Comparison of ENCODE assay signal across 8 cellular contexts in genomic region chr10:131980757-131981428, GRCh38. TPM values are rescaled to one million over a fixed set of nuclear protein-coding genes. Genes with fewer than 3 reads are reported as not detected.
DNase-seq lines count a peak whose midpoint lies in the region; ATAC-seq and TF ChIP-seq lines count a peak whose summit lies in the region.

No MANE protein-coding gene starts in this region.

- no peak for ATAC-seq in T-cell (replicated peaks in 1 of 4)
- ATAC-seq in GM18870 (IDR thresholded peaks at IDR 0.05; ENCODE audit: unreplicated experiment): no peak
- ATAC-seq in GM19397 (IDR thresholded peaks at IDR 0.05; ENCODE audit: unreplicated experiment): no peak
- no peak for ATAC-seq in GM21423 (IDR thresholded peaks at IDR 0.05; ENCODE audit: unreplicated experiment)

- H2AFZ ChIP-seq in parathyroid adenoma: peak overlapping the region; percentile 87

- DNase-seq in H7 (peak; percentile 90), T-cell (no peak), fibroblast of villous mesenchyme (ENCODE audit: low read depth) (peak; percentile 19), GM19240 (ENCODE audit: insufficient read length, low spot score) (no peak)

- H3K27me3 ChIP-seq in H7 (ENCODE audit: control insufficient read depth, insufficient read depth, low read length) (peaks cover 15% of the 10 kb centered on the region), parathyroid adenoma (ENCODE audit: control insufficient read depth, insufficient read depth, low read length) (no peaks in the 10 kb centered on the region)

- H3K27ac Mint-ChIP-seq in T-cell: peak overlapping the region; percentile 41 to 75

- H3K27me3 Mint-ChIP-seq in T-cell: no peaks in the 10 kb centered on the region

- no peaks in the 10 kb centered on the region for H3K9me3 ChIP-seq in parathyroid adenoma (ENCODE audit: control insufficient read depth, low read length)

- no peaks in the 10 kb centered on the region for H3K36me3 ChIP-seq in H7 (replicated peaks; ENCODE audit: control insufficient read depth, insufficient read depth, low read length)
- no peaks in the 10 kb centered on the region for H3K36me3 ChIP-seq in parathyroid adenoma (ENCODE audit: control insufficient read depth, insufficient read depth, low read length)

- peak; percentile 16 for TF ChIP-seq CTCF in fibroblast of villous mesenchyme (IDR thresholded peaks at IDR 0.05; ENCODE audit: insufficient read depth, low read depth, low read length)
- TF ChIP-seq CTCF in parathyroid adenoma (IDR thresholded peaks at IDR 0.05): no peak

- H3K9ac ChIP-seq in parathyroid adenoma: peak overlapping the region; percentile 4

- no peaks in the 10 kb centered on the region for H3K79me2 ChIP-seq in parathyroid adenoma

- H3K4me1 Mint-ChIP-seq in T-cell: peaks cover 43 to 50% (median 48%) of the 10 kb centered on the region in 3 donors

- H3K27ac ChIP-seq in parathyroid adenoma: no peak overlapping the region

- no peaks in the 10 kb centered on the region for H3K9me3 Mint-ChIP-seq in T-cell

- peak overlapping the region; percentile 87 for H3K4me2 ChIP-seq in parathyroid adenoma (ENCODE audit: low read length)

- H3K4me3 ChIP-seq in H7 (ENCODE audit: insufficient read depth, low read depth, low read length): peak overlapping the region; percentile 82
- H3K4me3 ChIP-seq in fibroblast of villous mesenchyme (ENCODE audit: low read depth, low read length): peak overlapping the region; percentile 86
- peak overlapping the region; percentile 82 for H3K4me3 ChIP-seq in parathyroid adenoma (ENCODE audit: low read depth, low read length)

- peaks cover 8% of the 10 kb centered on the region for H3K36me3 Mint-ChIP-seq in T-cell

- CTCF ChIA-PET in T-cell (lab: Charles Lee): interaction anchor here in 1 of 2 donors (1.0 to 1.2 kb wide), 2 partner anchors 33 to 81 kb away, joined by 3 to 4 read pairs; no protein-coding TSS in a partner anchor

- H3K4me3 Mint-ChIP-seq in T-cell: peak overlapping the region; percentile 80 to 83 (median 81)

- H3K4me1 ChIP-seq in parathyroid adenoma: peaks cover 9% of the 10 kb centered on the region

- POLR2A ChIA-PET in T-cell (lab: Charles Lee): interaction anchor here in 1 of 2 donors (0.8 kb wide), 1 partner anchor 73 kb away, joined by 3 read pairs; no protein-coding TSS in a partner anchor

RNA-seq across cellular contexts. Expression of gene BNIP3, which starts 0.8 kb away (rescaled TPM):
- 129 and 219 TPM in 2 replicates for total RNA-seq in H7 (2014; rRNA removed; shearing (Covaris generic))
- 10 to 100 TPM; 23.9 to 30.2 (median 27.8) TPM for total RNA-seq in T-cell
- total RNA-seq in fibroblast of villous mesenchyme: 48.4 and 53.5 TPM in 2 replicates

Comparison
In these comparisons a context has a peak if more than half of its experiments do, and no peak if none do; other contexts are left out.
1. DNase-seq: peak in H7 (single experiment) and fibroblast of villous mesenchyme (single experiment); none in T-cell (0 of 34) and GM19240 (single experiment).
2. Peak in every context shown above with its lines, with median percentiles within 50 percentile points of each other: H3K4me3 ChIP-seq.